ENCODE assay signal across 19 cellular contexts in genomic region chrX:67749536-67749935, GRCh38.
"Had no signal": no experiment of that assay in that cellular context is flagged by ENCODE, and none has a peak within 500 bp of the region (broad histone marks: within the 10 kb centered on the region; RNA-seq: fewer than 3 reads in every experiment).

No MANE protein-coding gene starts in this region.

- H3K27ac ChIP-seq: esophagus squamous epithelium, foreskin keratinocyte, ovary, tibial artery, upper lobe of right lung, vagina had no signal

- ATAC-seq: effector memory CD8-positive, alpha-beta T cell; foreskin keratinocyte; left cardiac atrium; left ventricle myocardium superior; natural killer cell; right cardiac atrium; stimulated activated effector memory CD8-positive, alpha-beta T cell treated with anti-CD3 and anti-CD28 coated beads, Interleukin-12 subunit alpha, Interleukin-12 subunit beta, amount 100 ng/mL, for 72 hours; upper lobe of right lung had no signal

- H3K4me1 Mint-ChIP-seq: natural killer cell; neural crest cell; stimulated activated effector memory CD8-positive, alpha-beta T cell treated with anti-CD3 and anti-CD28 coated beads, Interleukin-12 subunit alpha, Interleukin-12 subunit beta, amount 100 ng/mL, for 72 hours had no signal

- H3K27me3 Mint-ChIP-seq: effector memory CD8-positive, alpha-beta T cell; stimulated activated naive CD8-positive, alpha-beta T cell treated with anti-CD3 and anti-CD28 coated beads, Interleukin-15, Interleukin-2, amounts not matched to agents 100 ng/mL and 50 ng/mL, for 24 hours had no signal

- H3K9me3 Mint-ChIP-seq: effector memory CD8-positive, alpha-beta T cell; stimulated activated naive CD8-positive, alpha-beta T cell treated with anti-CD3 and anti-CD28 coated beads, Interleukin-15, Interleukin-2, amounts not matched to agents 100 ng/mL and 50 ng/mL, for 24 hours had no signal

- H3K4me3 Mint-ChIP-seq: effector memory CD8-positive, alpha-beta T cell; natural killer cell; neural crest cell; stimulated activated effector memory CD8-positive, alpha-beta T cell treated with anti-CD3 and anti-CD28 coated beads, Interleukin-12 subunit alpha, Interleukin-12 subunit beta, amount 100 ng/mL, for 72 hours; stimulated activated naive CD8-positive, alpha-beta T cell treated with anti-CD3 and anti-CD28 coated beads, Interleukin-15, Interleukin-2, amounts not matched to agents 100 ng/mL and 50 ng/mL, for 24 hours had no signal

- H3K4me3 ChIP-seq: esophagus squamous epithelium, lung, ovary, tibial artery, upper lobe of right lung, vagina had no signal

- H3K36me3 Mint-ChIP-seq: natural killer cell; stimulated activated effector memory CD8-positive, alpha-beta T cell treated with anti-CD3 and anti-CD28 coated beads, Interleukin-12 subunit alpha, Interleukin-12 subunit beta, amount 100 ng/mL, for 72 hours had no signal

- H3K4me1 ChIP-seq: esophagus squamous epithelium, foreskin keratinocyte, tibial artery, upper lobe of right lung, vagina had no signal

- H3K9me3 ChIP-seq: esophagus squamous epithelium, ovary, upper lobe of right lung, vagina had no signal

- H3K27me3 ChIP-seq: esophagus squamous epithelium, foreskin keratinocyte, ovary, tibial artery, upper lobe of right lung, vagina had no signal

- H3K36me3 ChIP-seq: esophagus squamous epithelium, ovary, tibial artery, upper lobe of right lung, vagina had no signal

- H3K27ac Mint-ChIP-seq: effector memory CD8-positive, alpha-beta T cell; natural killer cell; stimulated activated effector memory CD8-positive, alpha-beta T cell treated with anti-CD3 and anti-CD28 coated beads, Interleukin-12 subunit alpha, Interleukin-12 subunit beta, amount 100 ng/mL, for 72 hours; stimulated activated naive CD8-positive, alpha-beta T cell treated with anti-CD3 and anti-CD28 coated beads, Interleukin-15, Interleukin-2, amounts not matched to agents 100 ng/mL and 50 ng/mL, for 24 hours had no signal

- DNase-seq: effector memory CD8-positive, alpha-beta T cell; esophagus squamous epithelium; foreskin keratinocyte; kidney; left cardiac atrium; left ventricle myocardium superior; mesendoderm; natural killer cell; ovary; right cardiac atrium; stimulated activated CD4-positive, alpha-beta T cell treated with anti-CD3 and anti-CD28 coated beads, Interleukin-4, amount 100 ng/mL, for 1 hour; stimulated activated CD8-positive, alpha-beta memory T cell treated with anti-CD3 and anti-CD28 coated beads, Interleukin-4, amount 100 ng/mL, for 48 hours; tibial artery; upper lobe of right lung had no signal
